In genomic region chr4:84967292-84967651, GRCh38 we compare ENCODE assay signal across 1 cellular context.
TF ChIP-seq lines count a peak whose summit lies in the region.

No MANE protein-coding gene starts in this region.

TF ChIP-seq in WTC11, 78 proteins besides CTCF, POLR2A, EP300 and RAD21 (continued from another document):
- TF ChIP-seq PRDM15 (CRISPR knock-in tag; IDR thresholded peaks at IDR 0.05) = no peak
- TF ChIP-seq NR2C2 (CRISPR knock-in tag; IDR thresholded peaks at IDR 0.05) = no peak
- TF ChIP-seq ARID4B (CRISPR knock-in tag; IDR thresholded peaks at IDR 0.05; ENCODE audit: borderline replicate concordance) = no peak
- TF ChIP-seq ATF1 (CRISPR knock-in tag; IDR thresholded peaks at IDR 0.05) = no peak
- TF ChIP-seq GRHL2 (CRISPR knock-in tag; IDR thresholded peaks at IDR 0.05; ENCODE audit: insufficient replicate concordance, severe bottlenecking) = no peak
- TF ChIP-seq ZNF138 (CRISPR knock-in tag; conservative IDR thresholded peaks at IDR 0.05) = no peak
- no peak for TF ChIP-seq GTF2I (CRISPR knock-in tag; conservative IDR thresholded peaks at IDR 0.05)
- TF ChIP-seq SOX15 (CRISPR knock-in tag; IDR thresholded peaks at IDR 0.05) = no peak
- no peak for TF ChIP-seq CREB1 (CRISPR knock-in tag; IDR thresholded peaks at IDR 0.05)
- no peak for TF ChIP-seq TEAD1 (CRISPR knock-in tag; IDR thresholded peaks at IDR 0.05)
